Comparison of ENCODE assay signal across 11 cellular contexts in genomic region chr16:50395763-50396710, GRCh38. TPM values are rescaled to one million over a fixed set of nuclear protein-coding genes. Genes with fewer than 3 reads are reported as not detected.
DNase-seq lines count a peak whose midpoint lies in the region; ATAC-seq lines count a peak whose summit lies in the region.
"Had no signal": no experiment of that assay in that cellular context is flagged by ENCODE, and none has a peak within 500 bp of the region (broad histone marks: within the 10 kb centered on the region; RNA-seq: fewer than 3 reads in every experiment).

No MANE protein-coding gene starts in this region.

- peak; percentile 76 to 90 for ATAC-seq in naive thymus-derived CD8-positive, alpha-beta T cell
- ATAC-seq: lower lobe of right lung, upper lobe of right lung had no signal

- H3K9ac ChIP-seq in Karpas-422 (ENCODE audit: low read length): no peak overlapping the region

- DNase-seq in activated CD4-positive, alpha-beta T cell treated with anti-CD3 and anti-CD28 coated beads for 48 hours: peak; percentile 22
- DNase-seq in activated CD4-positive, alpha-beta T cell treated with anti-CD3 and anti-CD28 coated beads, Interleukin-2, amount 50 U/mL, for 1 hour: no peak
- DNase-seq in Karpas-422: peak; percentile 71
- DNase-seq in activated naive CD4-positive, alpha-beta T cell treated with Interleukin-2 at 50 U/mL for 16 hours: peak; percentile 10
- DNase-seq in naive thymus-derived CD8-positive, alpha-beta T cell: peak in 4 of 10 donors; percentile 10 to 35 (median 24)
- no peak for DNase-seq in DMS 273 treated with DMSO at 0.1 percent for 48 hours (lab: John Stamatoyannopoulos, UW)
- DNase-seq in cortex of kidney (lab: John Stamatoyannopoulos, UW): no peak
- no peak for DNase-seq in SK-N-DZ (ENCODE audit: low spot score)
- DNase-seq: H9, lower lobe of right lung, upper lobe of right lung had no signal

- peaks cover 18 to 40% (median 26%) of the 10 kb centered on the region in 4 donors for H3K4me1 Mint-ChIP-seq in naive thymus-derived CD8-positive, alpha-beta T cell

- no peaks in the 10 kb centered on the region for H3K9me3 Mint-ChIP-seq in naive thymus-derived CD8-positive, alpha-beta T cell
- H3K9me3 Mint-ChIP-seq: H9 had no signal

- no peak overlapping the region for H3K4me3 ChIP-seq in Karpas-422 (ENCODE audit: low read length)
- H3K4me3 ChIP-seq: lower lobe of right lung, upper lobe of right lung had no signal

- H3K4me1 ChIP-seq in Karpas-422 (ENCODE audit: low read length): peaks cover 11% of the 10 kb centered on the region
- H3K4me1 ChIP-seq: lower lobe of right lung, upper lobe of right lung had no signal

- H3K36me3 Mint-ChIP-seq in naive thymus-derived CD8-positive, alpha-beta T cell: no peaks in the 10 kb centered on the region

- H3K27ac Mint-ChIP-seq in naive thymus-derived CD8-positive, alpha-beta T cell: peak overlapping the region; percentile 10 to 91 (median 80)

- no peak overlapping the region for H3K27ac ChIP-seq in Karpas-422 (ENCODE audit: low read length)
- H3K27ac ChIP-seq: lower lobe of right lung, upper lobe of right lung had no signal

- no peak overlapping the region for H3K4me2 ChIP-seq in Karpas-422 (ENCODE audit: low read depth, low read length, poor library complexity, severe bottlenecking)

- H2AFZ ChIP-seq in Karpas-422 (ENCODE audit: low read length): peak overlapping the region; percentile 69; the same call in 1 of the 2 replicates

- no peaks in the 10 kb centered on the region for H3K9me3 ChIP-seq in Karpas-422 (ENCODE audit: low read length)
- H3K9me3 ChIP-seq: lower lobe of right lung, upper lobe of right lung had no signal

- H4K20me1 ChIP-seq in Karpas-422 (ENCODE audit: insufficient read depth, low read depth, low read length): no peaks in the 10 kb centered on the region

- POLR2A ChIA-PET in naive thymus-derived CD8-positive, alpha-beta T cell (lab: Charles Lee): interaction anchor here (0.6 kb wide), 1 partner anchor 47 kb away, joined by 5 read pairs; no protein-coding TSS in a partner anchor

- H3K27me3 ChIP-seq in Karpas-422 (ENCODE audit: low read length): no peaks in the 10 kb centered on the region

- H3K9me2 ChIP-seq in Karpas-422 (replicated peaks; ENCODE audit: insufficient read depth, low read length): no peaks in the 10 kb centered on the region

- peaks cover 0 to 1% (median 0%) of the 10 kb centered on the region in 5 donors for H3K27me3 Mint-ChIP-seq in naive thymus-derived CD8-positive, alpha-beta T cell

- no peaks in the 10 kb centered on the region for H3K79me2 ChIP-seq in Karpas-422 (ENCODE audit: low read length)

- peak overlapping the region in 5 of 10 donors; percentile 1 to 49 (median 45) for H3K4me3 Mint-ChIP-seq in naive thymus-derived CD8-positive, alpha-beta T cell
- H3K4me3 Mint-ChIP-seq: H9 had no signal

- no peaks in the 10 kb centered on the region for H3K36me3 ChIP-seq in Karpas-422 (ENCODE audit: insufficient read depth, low read length)
- H3K36me3 ChIP-seq: lower lobe of right lung, upper lobe of right lung had no signal

RNA-seq across cellular contexts. Expression of gene BRD7, which starts 27.2 kb away (rescaled TPM):
- 59.6 and 66.0 TPM in 2 replicates for total RNA-seq in Karpas-422 (2014; rRNA removed; shearing (Covaris generic); ENCODE audit: low replicate concordance)
- total RNA-seq in naive thymus-derived CD8-positive, alpha-beta T cell: 10 to 100 TPM; 69.1 to 82.8 TPM
- 10 to 100 TPM; 42.5 to 62.6 (median 49.1) TPM for polyA plus RNA-seq in naive thymus-derived CD8-positive, alpha-beta T cell
- polyA plus RNA-seq in SK-N-DZ (2014; cell fraction: cytosol; rRNA removed): 102 TPM in 2 replicates
- 74.8 and 92.0 TPM in 2 replicates for polyA plus RNA-seq in SK-N-DZ (2014; cell fraction: nucleus; rRNA removed)

Comparison
In these comparisons a context has a peak if more than half of its experiments do, and no peak if none do; other contexts are left out.
1. DNase-seq: peak in activated CD4-positive, alpha-beta T cell treated with anti-CD3 and anti-CD28 coated beads for 48 hours (single experiment), Karpas-422 (single experiment) and activated naive CD4-positive, alpha-beta T cell treated with Interleukin-2 at 50 U/mL for 16 hours (single experiment); none in activated CD4-positive, alpha-beta T cell treated with anti-CD3 and anti-CD28 coated beads, Interleukin-2, amount 50 U/mL, for 1 hour (single experiment), DMS 273 treated with DMSO at 0.1 percent for 48 hours (single experiment), cortex of kidney (single experiment) and SK-N-DZ (single experiment).